32 cellular contexts compared by ENCODE assay signal in genomic region chr20:43853174-43853803, GRCh38.
DNase-seq lines count a peak whose midpoint lies in the region; ATAC-seq, FAIRE-seq and TF ChIP-seq lines count a peak whose summit lies in the region.
"Had no signal": no experiment of that assay in that cellular context is flagged by ENCODE, and none has a peak within 500 bp of the region (broad histone marks: within the 10 kb centered on the region; RNA-seq: fewer than 3 reads in every experiment).

No MANE protein-coding gene starts in this region.

- no peaks in the 10 kb centered on the region for H3K79me2 ChIP-seq in astrocyte (ENCODE audit: insufficient read depth, low read length)
- H3K79me2 ChIP-seq: parathyroid adenoma had no signal

- no peak overlapping the region for H2AK5ac ChIP-seq in IMR-90 (ENCODE audit: low read depth, low read length)

- ATAC-seq in IMR-90 (ENCODE audit: low read depth) (no peak), foreskin keratinocyte (peak; percentile 54)
- ATAC-seq: activated CD8-positive, alpha-beta T cell treated with anti-CD3 and anti-CD28 coated beads for 36 hours; heart right ventricle; stimulated activated memory B cell treated with anti-CD40 and anti-IgM and Interleukin-4, amounts not matched to agents 10 μg/mL and 1 μg/mL and 100 μg/mL, for 72 hours had no signal

- no peak overlapping the region for H2AFZ ChIP-seq in IMR-90 (replicated peaks; ENCODE audit: low read length, poor library complexity)
- H2AFZ ChIP-seq in astrocyte (ENCODE audit: low read depth, low read length) = no peak overlapping the region
- H2AFZ ChIP-seq: neural progenitor cell, parathyroid adenoma had no signal

- no peaks in the 10 kb centered on the region for H3K9me3 Mint-ChIP-seq in astrocyte (ENCODE audit: unreplicated experiment)
- H3K9me3 Mint-ChIP-seq in endothelial cell (ENCODE audit: unreplicated experiment) = no peaks in the 10 kb centered on the region
- H3K9me3 Mint-ChIP-seq: neural progenitor cell; T-helper 1 cell treated with Interleukin-12 subunit alpha and Interleukin-12 subunit beta and Interleukin-4 antibody, amounts not matched to agents 30 μg/mL and 1 μg/mL, for 36 hours; type B pancreatic cell had no signal

- H3K36me3 ChIP-seq in IMR-90 (ENCODE audit: control insufficient read depth, insufficient read depth, low read length) = no peaks in the 10 kb centered on the region
- no peaks in the 10 kb centered on the region for H3K36me3 ChIP-seq in astrocyte (ENCODE audit: insufficient read depth, low read length)
- H3K36me3 ChIP-seq: BE2C, heart right ventricle, MG63, neural progenitor cell, right atrium auricular region had no signal

- in situ Hi-C loops in IMR-90 (cut with MboI; ENCODE audit: low sequenced_read_pairs) = no loop called here

- H4K20me1 ChIP-seq in IMR-90 (ENCODE audit: insufficient read depth, low read length) (no peaks in the 10 kb centered on the region), astrocyte (ENCODE audit: insufficient read depth, low read length) (no peaks in the 10 kb centered on the region)

- H3K4me1 ChIP-seq in IMR-90 (ENCODE audit: control insufficient read depth, insufficient read depth, low read length) = peaks cover 6% of the 10 kb centered on the region
- peaks cover 8% of the 10 kb centered on the region for H3K4me1 ChIP-seq in astrocyte (ENCODE audit: insufficient read depth, low read length)
- H3K4me1 ChIP-seq in foreskin keratinocyte = no peaks in the 10 kb centered on the region
- H3K4me1 ChIP-seq: BE2C, neural progenitor cell, parathyroid adenoma, right atrium auricular region had no signal

- no peak overlapping the region for H3K4ac ChIP-seq in IMR-90 (ENCODE audit: low read depth, low read length)

- no peak overlapping the region for H3K27ac Mint-ChIP-seq in astrocyte (ENCODE audit: unreplicated experiment)
- no peak overlapping the region for H3K27ac Mint-ChIP-seq in endothelial cell (ENCODE audit: unreplicated experiment)
- H3K27ac Mint-ChIP-seq: activated CD8-positive, alpha-beta T cell treated with anti-CD3 and anti-CD28 coated beads for 36 hours; activated naive CD8-positive, alpha-beta T cell treated with anti-CD3 and anti-CD28 coated beads, Interleukin-2, amount 10 ng/mL, durations not matched to agents 7 days and 5 days; memory B cell; neural progenitor cell; stimulated activated memory B cell treated with anti-CD40 and anti-IgM and Interleukin-4, amounts not matched to agents 10 μg/mL and 1 μg/mL and 100 μg/mL, for 72 hours; T-helper 1 cell treated with Interleukin-12 subunit alpha and Interleukin-12 subunit beta and Interleukin-4 antibody, amounts not matched to agents 30 μg/mL and 1 μg/mL, for 36 hours; type B pancreatic cell had no signal

- DNase-seq in ELR (ENCODE audit: low read depth) = peak; percentile 79
- peak; percentile 61 for DNase-seq in IMR-90
- no peak for DNase-seq in astrocyte (ENCODE audit: low read depth)
- DNase-seq in foreskin keratinocyte = peak in 1 of 2 donors; percentile 72
- DNase-seq in activated gamma-delta T cell treated with Interleukin-2 at 50 U/mL for 16 hours = no peak
- no peak for DNase-seq in activated naive CD4-positive, alpha-beta T cell treated with Interleukin-2 at 50 U/mL for 16 hours
- DNase-seq in DMS79 treated with DMSO at 0.1 percent for 48 hours (lab: John Stamatoyannopoulos, UW) = no peak
- DNase-seq in endothelial cell (ENCODE audit: low spot score) = no peak
- DNase-seq: ACHN; activated CD8-positive, alpha-beta T cell treated with anti-CD3 and anti-CD28 coated beads for 36 hours; activated effector memory CD4-positive, alpha-beta T cell treated with Interleukin-2 at 50 U/mL for 16 hours; activated naive CD8-positive, alpha-beta T cell treated with anti-CD3 and anti-CD28 coated beads, Interleukin-2, amount 10 ng/mL, durations not matched to agents 7 days and 5 days; BE2C; cerebellar nuclear complex; DMS153; GDM1; heart right ventricle; MG63; NCI-H1417; NCI-H2081; NCI-H774; SK-N-SH; stimulated activated CD4-positive, alpha-beta T cell treated with anti-CD3 and anti-CD28 coated beads, Interleukin-4, amount 100 ng/mL, for 24 hours; substantia nigra had no signal

- H3K4me2 ChIP-seq in IMR-90 (ENCODE audit: low read depth, low read length) (no peak overlapping the region), astrocyte (ENCODE audit: low read length) (no peak overlapping the region)
- H3K4me2 ChIP-seq: neural progenitor cell, SK-N-SH had no signal

- H3K27me3 Mint-ChIP-seq in astrocyte (ENCODE audit: low read depth, unreplicated experiment) (peaks cover 6% of the 10 kb centered on the region), endothelial cell (ENCODE audit: unreplicated experiment) (no peaks in the 10 kb centered on the region)
- H3K27me3 Mint-ChIP-seq: activated CD8-positive, alpha-beta T cell treated with anti-CD3 and anti-CD28 coated beads for 36 hours; memory B cell had no signal

- POLR2A ChIA-PET in IMR-90 (lab: Charles Lee; ENCODE audit: unreplicated experiment) = no interaction called here

- H4K91ac ChIP-seq in IMR-90 (ENCODE audit: insufficient read depth, low read depth, low read length) = no peak overlapping the region

- no peak overlapping the region for H2BK20ac ChIP-seq in IMR-90 (ENCODE audit: low read depth, low read length)

- no peak overlapping the region for H2BK5ac ChIP-seq in IMR-90 (ENCODE audit: low read depth, low read length, poor library complexity, severe bottlenecking)

- FAIRE-seq in astrocyte (lab: Jason Lieb, UNC) = peak; percentile 47
- FAIRE-seq: endometrium had no signal

- H3K27ac ChIP-seq in IMR-90 (ENCODE audit: insufficient read depth, low read length) = no peak overlapping the region
- no peak overlapping the region for H3K27ac ChIP-seq in astrocyte (ENCODE audit: low read depth, low read length)
- no peak overlapping the region for H3K27ac ChIP-seq in foreskin keratinocyte
- H3K27ac ChIP-seq: heart right ventricle, neural progenitor cell, parathyroid adenoma, right atrium auricular region had no signal

- 0 out of 2 replicates have a peak, but pooled peaks cover 2% of the 10 kb centered on the region for H3K9me1 ChIP-seq in IMR-90 (ENCODE audit: insufficient read depth, low read length)

- no peak overlapping the region for H4K8ac ChIP-seq in IMR-90 (ENCODE audit: low read depth in 2 of 2, low read length in 2 of 2)

- no peak overlapping the region for H2AK9ac ChIP-seq in IMR-90 (replicated peaks; ENCODE audit: low read depth, low read length, poor library complexity)

- H3K4me3 Mint-ChIP-seq in astrocyte (ENCODE audit: unreplicated experiment) = no peak overlapping the region
- no peak overlapping the region for H3K4me3 Mint-ChIP-seq in endothelial cell (ENCODE audit: unreplicated experiment)
- H3K4me3 Mint-ChIP-seq: activated CD8-positive, alpha-beta T cell treated with anti-CD3 and anti-CD28 coated beads for 36 hours; activated naive CD8-positive, alpha-beta T cell treated with anti-CD3 and anti-CD28 coated beads, Interleukin-2, amount 10 ng/mL, durations not matched to agents 7 days and 5 days; memory B cell; neural progenitor cell; stimulated activated memory B cell treated with anti-CD40 and anti-IgM and Interleukin-4, amounts not matched to agents 10 μg/mL and 1 μg/mL and 100 μg/mL, for 72 hours; T-helper 1 cell treated with Interleukin-12 subunit alpha and Interleukin-12 subunit beta and Interleukin-4 antibody, amounts not matched to agents 30 μg/mL and 1 μg/mL, for 36 hours; type B pancreatic cell had no signal

- H3K36me3 Mint-ChIP-seq in astrocyte (ENCODE audit: low read depth, unreplicated experiment) (no peaks in the 10 kb centered on the region), endothelial cell (ENCODE audit: low read depth, unreplicated experiment) (no peaks in the 10 kb centered on the region)
- H3K36me3 Mint-ChIP-seq: neural progenitor cell; stimulated activated memory B cell treated with anti-CD40 and anti-IgM and Interleukin-4, amounts not matched to agents 10 μg/mL and 1 μg/mL and 100 μg/mL, for 72 hours; type B pancreatic cell had no signal

- 90% methylated on average over 3 of the region's 9 CpGs; no CpG with 5 or more reads in 1 of the 2 experiments for WGBS in IMR-90 (ENCODE audit: extremely low coverage in 2 of 2, insufficient read length in 1 of 2), 2 experiments

- CTCF ChIA-PET in IMR-90 (lab: Yijun Ruan, JAX) = no interaction called here

- no peak for TF ChIP-seq RAD21 in IMR-90 (IDR thresholded peaks at IDR 0.05; ENCODE audit: low read length)

- no peak overlapping the region for H2BK120ac ChIP-seq in IMR-90 (ENCODE audit: low read depth, low read length)

- dilution Hi-C loops in IMR-90 (cut with HindIII; ENCODE audit: low sequenced_read_pairs, unreplicated experiment) = no loop called here

- no peak overlapping the region for H3K23ac ChIP-seq in IMR-90 (ENCODE audit: low read depth, low read length)

- H3K4me1 Mint-ChIP-seq in astrocyte (ENCODE audit: low read depth, unreplicated experiment) (no peaks in the 10 kb centered on the region), endothelial cell (ENCODE audit: unreplicated experiment) (peaks cover 7% of the 10 kb centered on the region)
- H3K4me1 Mint-ChIP-seq: activated naive CD8-positive, alpha-beta T cell treated with anti-CD3 and anti-CD28 coated beads, Interleukin-2, amount 10 ng/mL, durations not matched to agents 7 days and 5 days; memory B cell; neural progenitor cell; stimulated activated memory B cell treated with anti-CD40 and anti-IgM and Interleukin-4, amounts not matched to agents 10 μg/mL and 1 μg/mL and 100 μg/mL, for 72 hours had no signal

- no peak overlapping the region for H3K14ac ChIP-seq in IMR-90 (replicated peaks; ENCODE audit: low read depth, low read length)

- intact Hi-C loops in IMR-90 (cut with micrococcal nuclease) = no loop called here

- H3K27me3 ChIP-seq in IMR-90 (ENCODE audit: control insufficient read depth, insufficient read depth, low read length) (no peaks in the 10 kb centered on the region), astrocyte (ENCODE audit: insufficient read depth, low read length) (no peaks in the 10 kb centered on the region), foreskin keratinocyte (peaks cover 14% of the 10 kb centered on the region)
- H3K27me3 ChIP-seq: BE2C, heart right ventricle, neural progenitor cell, right atrium auricular region had no signal

- BruUV-seq in IMR-90 (replicated peaks; lab: Mats Ljungman, UMichigan) = no TSS peak

- no peaks in the 10 kb centered on the region for H3K79me1 ChIP-seq in IMR-90 (ENCODE audit: low read depth in 1 of 2, low read length in 2 of 2)

- no peak overlapping the region for H2BK15ac ChIP-seq in IMR-90 (ENCODE audit: low read depth, low read length)

- H3K9me3 ChIP-seq in IMR-90 (ENCODE audit: control insufficient read depth, insufficient read depth, low read length) = no peaks in the 10 kb centered on the region; the same call in 1 of the 2 replicates
- H3K9me3 ChIP-seq in astrocyte (ENCODE audit: insufficient read depth, low read depth, low read length) = no peaks in the 10 kb centered on the region
- H3K9me3 ChIP-seq: BE2C, heart right ventricle, MG63, right atrium auricular region, SK-N-SH had no signal

- no peak for TF ChIP-seq POLR2A in IMR-90 (IDR thresholded peaks at IDR 0.05; ENCODE audit: low read depth, low read length)

- H3K9ac ChIP-seq in IMR-90 (ENCODE audit: low read depth, low read length) (no peak overlapping the region), astrocyte (ENCODE audit: low read length) (no peak overlapping the region)
- H3K9ac ChIP-seq: neural progenitor cell, parathyroid adenoma, SK-N-SH had no signal

- H3K18ac ChIP-seq in IMR-90 (ENCODE audit: low read depth, low read length) = no peak overlapping the region

- H3K4me3 ChIP-seq in IMR-90 (ENCODE audit: insufficient read depth, low read depth, low read length) (no peak overlapping the region), astrocyte (ENCODE audit: insufficient read depth, low read depth, low read length) (no peak overlapping the region)
- H3K4me3 ChIP-seq: heart right ventricle, MG63, neural progenitor cell, right atrium auricular region had no signal

- TF ChIP-seq CTCF in IMR-90 (conservative IDR thresholded peaks at IDR 0.05; ENCODE audit: low read depth, low read length) (no peak), astrocyte (IDR thresholded peaks at IDR 0.05; ENCODE audit: insufficient read depth, low read depth, low read length) (no peak), foreskin keratinocyte (conservative IDR thresholded peaks at IDR 0.05) (no peak), endothelial cell (IDR thresholded peaks at IDR 0.05; ENCODE audit: unreplicated experiment) (no peak)

- no peak overlapping the region for H3K56ac ChIP-seq in IMR-90 (ENCODE audit: extremely low read depth, insufficient read depth, low read length)

- no peak overlapping the region for H4K5ac ChIP-seq in IMR-90 (ENCODE audit: low read depth, low read length)

Comparison
In these comparisons a context has a peak if more than half of its experiments do, and no peak if none do; other contexts are left out.
1. DNase-seq: peak in ELR (single experiment) and IMR-90 (single experiment); none in astrocyte (single experiment), activated gamma-delta T cell treated with Interleukin-2 at 50 U/mL for 16 hours (single experiment), activated naive CD4-positive, alpha-beta T cell treated with Interleukin-2 at 50 U/mL for 16 hours (single experiment), DMS79 treated with DMSO at 0.1 percent for 48 hours (single experiment) and endothelial cell (single experiment).